In genomic region chr14:44896275-44897040, GRCh38 we compare ENCODE assay signal across 8 cellular contexts.
DNase-seq lines count a peak whose midpoint lies in the region; ATAC-seq and TF ChIP-seq lines count a peak whose summit lies in the region.

No MANE protein-coding gene starts in this region.

- H3K9me3 Mint-ChIP-seq in activated CD4-positive, alpha-beta T cell treated with anti-CD3 and anti-CD28 coated beads for 36 hours (ENCODE audit: low read depth) = peaks cover 5% of the 10 kb centered on the region

- ATAC-seq in activated CD4-positive, alpha-beta T cell treated with anti-CD3 and anti-CD28 coated beads for 36 hours = no peak

- 57 to 62% methylated on average over 10 of the region's 10 CpGs for WGBS in testis, 2 donors

- H3K9me3 ChIP-seq in Peyer's patch (no peaks in the 10 kb centered on the region), testis (no peaks in the 10 kb centered on the region)

- peaks cover 18% of the 10 kb centered on the region for H3K4me1 Mint-ChIP-seq in activated CD4-positive, alpha-beta T cell treated with anti-CD3 and anti-CD28 coated beads for 36 hours

- intact Hi-C loops in activated CD4-positive, alpha-beta T cell treated with anti-CD3 and anti-CD28 coated beads for 36 hours (cut with DNase I, micrococcal nuclease) = loop anchor here (1.0 kb wide), 6 partner anchors 16 to 357 kb away; partner anchors contain the start of genes FKBP3 (in 2 of the 2), MIS18BP1 (in 2 of the 2), TOGARAM1 (in 2 of the 2) and PRPF39 (in 1 of the 2)
- intact Hi-C loops in testis (cut with DNase I; ENCODE audit: low total_unique reads) = loop anchor here (5.0 kb wide), 1 partner anchor 356 kb away; the partner anchor contains the start of gene MIS18BP1

- POLR2A ChIA-PET in activated CD4-positive, alpha-beta T cell treated with anti-CD3 and anti-CD28 coated beads for 36 hours (lab: Charles Lee) = interaction anchor here (0.8 to 1.1 kb wide), 2 partner anchors 65 to 357 kb away, joined by 5 read pairs; partner anchors contain the start of genes KLHL28, MIS18BP1 and TOGARAM1

- no peaks in the 10 kb centered on the region for H3K27me3 ChIP-seq in Peyer's patch
- H3K27me3 ChIP-seq in testis = no peaks in the 10 kb centered on the region

- CTCF ChIA-PET in activated CD4-positive, alpha-beta T cell treated with anti-CD3 and anti-CD28 coated beads for 36 hours (lab: Charles Lee) = interaction anchor here (0.7 to 1.7 kb wide), 4 partner anchors 8 to 372 kb away, joined by 3 to 6 read pairs (median 4); partner anchors contain the start of genes KLHL28, MIS18BP1 and TOGARAM1

- H3K4me1 ChIP-seq in Peyer's patch = no peaks in the 10 kb centered on the region
- no peaks in the 10 kb centered on the region for H3K4me1 ChIP-seq in testis

- peak overlapping the region; percentile 82 for H3K4me3 Mint-ChIP-seq in activated CD4-positive, alpha-beta T cell treated with anti-CD3 and anti-CD28 coated beads for 36 hours

- H3K27ac ChIP-seq in Peyer's patch (peak overlapping the region; percentile 92 to 99 (median 97)), testis (peak overlapping the region; percentile 99 to 100)

- H3K27me3 Mint-ChIP-seq in activated CD4-positive, alpha-beta T cell treated with anti-CD3 and anti-CD28 coated beads for 36 hours = no peaks in the 10 kb centered on the region

- H3K4me3 ChIP-seq in Peyer's patch = peak overlapping the region in 3 of 4 donors; percentile 65 to 91 (median 84)
- peak overlapping the region; percentile 27 to 97 for H3K4me3 ChIP-seq in testis

- TF ChIP-seq CTCF in Peyer's patch (IDR thresholded peaks at IDR 0.05) (no peak), testis (IDR thresholded peaks at IDR 0.05) (no peak), GM10266 (IDR thresholded peaks at IDR 0.05; ENCODE audit: control insufficient read depth, insufficient read depth, low read depth, missing control alignments) (no peak)

- no peaks in the 10 kb centered on the region for H3K36me3 ChIP-seq in Peyer's patch
- H3K36me3 ChIP-seq in testis (ENCODE audit: low read depth, missing control alignments) = no peaks in the 10 kb centered on the region

- H3K36me3 Mint-ChIP-seq in activated CD4-positive, alpha-beta T cell treated with anti-CD3 and anti-CD28 coated beads for 36 hours (ENCODE audit: low read depth) = peaks cover 1% of the 10 kb centered on the region

- DNase-seq in activated CD4-positive, alpha-beta T cell treated with anti-CD3 and anti-CD28 coated beads for 36 hours = no peak
- DNase-seq in activated CD4-positive, alpha-beta T cell treated with anti-CD3 and anti-CD28 coated beads, Interleukin-2, amount 50 U/mL, for 1 hour = no peak
- DNase-seq in Peyer's patch (no peak), globus pallidus (ENCODE audit: low spot score) (peak; percentile 19), testis (no peak), GM10266 (ENCODE audit: extremely low spot score) (no peak)
- no peak for DNase-seq in activated CD4-positive, alpha-beta T cell treated with anti-CD3 and anti-CD28 coated beads, Interleukin-2, amount 50 U/mL, for 4 hours
- DNase-seq in stimulated activated CD4-positive, alpha-beta T cell treated with anti-CD3 and anti-CD28 coated beads, Interleukin-4, amount 100 ng/mL, for 1 hour = no peak

- H3K27ac Mint-ChIP-seq in activated CD4-positive, alpha-beta T cell treated with anti-CD3 and anti-CD28 coated beads for 36 hours = peak overlapping the region; percentile 90

- no peak for TF ChIP-seq POLR2A in Peyer's patch (IDR thresholded peaks at IDR 0.05)
- no peak for TF ChIP-seq POLR2A in testis (IDR thresholded peaks at IDR 0.05)
